Comparison of ENCODE assay signal across 3 cellular contexts in the genomic region with DNA sequence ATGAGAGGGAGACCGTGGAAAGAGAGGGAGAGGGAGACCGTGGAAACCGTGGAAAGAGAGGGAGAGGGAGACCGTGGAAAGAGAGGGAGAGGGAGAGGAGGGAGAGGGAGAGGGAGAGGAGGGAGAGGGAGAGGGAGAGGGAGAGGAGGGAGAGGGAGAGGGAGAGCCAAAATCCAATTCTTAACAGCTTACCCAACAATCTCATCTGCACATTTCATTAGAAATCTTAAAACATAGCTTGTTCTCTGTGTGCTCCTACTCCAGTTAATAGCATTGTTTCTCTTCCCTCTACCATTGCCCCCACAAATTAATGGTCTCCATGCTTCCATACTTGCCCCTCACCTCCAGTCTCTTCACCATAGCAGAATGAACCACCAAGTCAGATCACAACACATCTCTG. TPM values are rescaled to one million over a fixed set of nuclear protein-coding genes. Genes with fewer than 3 reads are reported as not detected.
"Had no signal": no experiment of that assay in that cellular context is flagged by ENCODE, and none has a peak within 500 bp of the region (broad histone marks: within the 10 kb centered on the region; RNA-seq: fewer than 3 reads in every experiment).

No MANE protein-coding gene starts in this region.

RNA-seq across cellular contexts. Expression of a gene that starts 51.8 kb away (rescaled TPM):
- total RNA-seq: ascending aorta, bronchial epithelial cell had no signal
- polyA plus RNA-seq: cardiac muscle cell had no signal
